Comparison of ENCODE assay signal across 14 cellular contexts in genomic region chr15:93049233-93049632, GRCh38. TPM values are rescaled to one million over a fixed set of nuclear protein-coding genes. Genes with fewer than 3 reads are reported as not detected.
A peak's percentile ranks its signal among the peaks of the same experiment; 100 is the strongest.
DNase-seq lines count a peak whose midpoint lies in the region; ATAC-seq, FAIRE-seq and TF ChIP-seq lines count a peak whose summit lies in the region.
"Had no signal": no experiment of that assay in that cellular context is flagged by ENCODE, and none has a peak within 500 bp of the region (broad histone marks: within the 10 kb centered on the region; RNA-seq: fewer than 3 reads in every experiment).

No MANE protein-coding gene starts in this region.

- FAIRE-seq in keratinocyte (lab: Jason Lieb, UNC): no peak

- no peaks in the 10 kb centered on the region for H3K9me1 ChIP-seq in keratinocyte (ENCODE audit: control insufficient read depth, extremely low read depth, insufficient read depth, low read length)

- no peak overlapping the region for H3K27ac Mint-ChIP-seq in CD14-positive monocyte
- peak overlapping the region; percentile 56 for H3K27ac Mint-ChIP-seq in T-helper 17 cell
- peak overlapping the region; percentile 66 for H3K27ac Mint-ChIP-seq in stimulated activated effector memory CD8-positive, alpha-beta T cell treated with anti-CD3 and anti-CD28 coated beads, Interleukin-12 subunit alpha, Interleukin-12 subunit beta, amount 100 ng/mL, for 72 hours

- H3K4me1 ChIP-seq in keratinocyte (ENCODE audit: control insufficient read depth, extremely low read depth, insufficient read depth, low read length) (peaks cover 6% of the 10 kb centered on the region), HAP-1 (no peaks in the 10 kb centered on the region)
- H3K4me1 ChIP-seq: Peyer's patch had no signal

- TF ChIP-seq CTCF in CD14-positive monocyte (IDR thresholded peaks at IDR 0.05) (no peak), keratinocyte (optimal IDR thresholded peaks at IDR 0.05 in 1 of 3, IDR thresholded peaks at IDR 0.05 in 1 of 3, conservative IDR thresholded peaks at IDR 0.05 in 1 of 3; ENCODE audit: extremely low read depth in 1 of 3, insufficient read depth in 2 of 3, low read length in 3 of 3) (no peak)

- H3K4me3 Mint-ChIP-seq in CD14-positive monocyte (peak overlapping the region; percentile 25 to 80), T-helper 17 cell (no peak overlapping the region)
- H3K4me3 Mint-ChIP-seq in stimulated activated effector memory CD8-positive, alpha-beta T cell treated with anti-CD3 and anti-CD28 coated beads, Interleukin-12 subunit alpha, Interleukin-12 subunit beta, amount 100 ng/mL, for 72 hours: no peak overlapping the region

- no peaks in the 10 kb centered on the region for H3K79me2 ChIP-seq in keratinocyte (ENCODE audit: control insufficient read depth, insufficient read depth, low read length)

- H3K4me2 ChIP-seq in keratinocyte (ENCODE audit: control insufficient read depth, extremely low read depth, insufficient read depth, low read depth, low read length): peak overlapping the region; percentile 3

- H3K9me3 ChIP-seq in T-helper 17 cell (ENCODE audit: control insufficient read depth, low read length, poor library complexity, severe bottlenecking): no peaks in the 10 kb centered on the region
- no peaks in the 10 kb centered on the region for H3K9me3 ChIP-seq in keratinocyte (ENCODE audit: control insufficient read depth, low read depth, low read length)
- no peaks in the 10 kb centered on the region for H3K9me3 ChIP-seq in HAP-1
- H3K9me3 ChIP-seq: Peyer's patch had no signal

- DNase-seq in CD14-positive monocyte (ENCODE audit: low spot score) (no peak), T-helper 17 cell (no peak), keratinocyte (ENCODE audit: low read depth, low spot score) (no peak), left colon (no peak), HAP-1 (ENCODE audit: low spot score in 2 of 2) (no peak)
- no peak for DNase-seq in stimulated activated effector memory CD8-positive, alpha-beta T cell treated with anti-CD3 and anti-CD28 coated beads, Interleukin-12 subunit alpha, Interleukin-12 subunit beta, amount 100 ng/mL, for 72 hours (ENCODE audit: low spot score in 2 of 2)
- no peak for DNase-seq in activated T-cell treated with anti-CD3 and anti-CD28 coated beads, Interleukin-2, amount 50 U/mL, for 1 hour
- DNase-seq: ACHN, DMS153, EL, NCI-H187 treated with DMSO at 0.1 percent for 48 hours, Peyer's patch, SHP77 had no signal

- peaks cover 6 to 11% of the 10 kb centered on the region in 2 donors for H3K36me3 Mint-ChIP-seq in CD14-positive monocyte
- H3K36me3 Mint-ChIP-seq in T-helper 17 cell (ENCODE audit: low read depth): peaks cover 2% of the 10 kb centered on the region
- no peaks in the 10 kb centered on the region for H3K36me3 Mint-ChIP-seq in stimulated activated effector memory CD8-positive, alpha-beta T cell treated with anti-CD3 and anti-CD28 coated beads, Interleukin-12 subunit alpha, Interleukin-12 subunit beta, amount 100 ng/mL, for 72 hours

- no peak overlapping the region for H2AFZ ChIP-seq in keratinocyte (ENCODE audit: control insufficient read depth, low read length)

- H3K27me3 Mint-ChIP-seq in CD14-positive monocyte (ENCODE audit: low read depth in 3 of 3) (peaks cover 4 to 17% (median 14%) of the 10 kb centered on the region in 3 donors), T-helper 17 cell (peaks cover 7% of the 10 kb centered on the region)

- H3K9me3 Mint-ChIP-seq in CD14-positive monocyte: peaks cover 3 to 15% (median 9%) of the 10 kb centered on the region in 7 donors
- H3K9me3 Mint-ChIP-seq in stimulated activated effector memory CD8-positive, alpha-beta T cell treated with anti-CD3 and anti-CD28 coated beads, Interleukin-12 subunit alpha, Interleukin-12 subunit beta, amount 100 ng/mL, for 72 hours: peaks cover 4% of the 10 kb centered on the region

- no peak overlapping the region for H3K9ac ChIP-seq in keratinocyte (ENCODE audit: control insufficient read depth, extremely low read depth, insufficient read depth, low read length)

- H3K36me3 ChIP-seq in keratinocyte (ENCODE audit: control insufficient read depth in 2 of 2, extremely low read depth in 1 of 2, insufficient read depth in 2 of 2, low read length in 2 of 2): no peaks in the 10 kb centered on the region
- peaks cover 32% of the 10 kb centered on the region for H3K36me3 ChIP-seq in HAP-1 (replicated peaks)

- ATAC-seq in T-helper 17 cell: no peak
- no peak for ATAC-seq in stimulated activated effector memory CD8-positive, alpha-beta T cell treated with anti-CD3 and anti-CD28 coated beads, Interleukin-12 subunit alpha, Interleukin-12 subunit beta, amount 100 ng/mL, for 72 hours
- no peak for ATAC-seq in left colon

- in situ Hi-C loops in HAP-1 (cut with MboI; ENCODE audit: low sequenced_read_pairs): loop anchor here (25.0 kb wide), 1 partner anchor 938 kb away; no protein-coding TSS in a partner anchor

- no peak overlapping the region for H3K4me3 ChIP-seq in keratinocyte (ENCODE audit: control insufficient read depth in 2 of 3, extremely low read depth in 1 of 3, insufficient read depth in 2 of 3, low read depth in 1 of 3, low read length in 3 of 3)
- H3K4me3 ChIP-seq in HAP-1: no peak overlapping the region
- H3K4me3 ChIP-seq: Peyer's patch had no signal

- dilution Hi-C loops in keratinocyte (cut with MboI; ENCODE audit: extremely low pct_ligation_motif_present, low sequenced_read_pairs): no loop called here

- H4K20me1 ChIP-seq in keratinocyte (ENCODE audit: control insufficient read depth, extremely low read depth, insufficient read depth, low read length): no peaks in the 10 kb centered on the region

- H3K27me3 ChIP-seq in keratinocyte (ENCODE audit: control insufficient read depth, extremely low read depth, insufficient read depth, low read length) (peaks cover 8% of the 10 kb centered on the region), HAP-1 (ENCODE audit: low read depth) (no peaks in the 10 kb centered on the region)
- H3K27me3 ChIP-seq: Peyer's patch had no signal

- intact Hi-C loops in CD14-positive monocyte (cut with micrococcal nuclease) (no loop called here), left colon (cut with DNase I, micrococcal nuclease) (no loop called here)

- H3K4me1 Mint-ChIP-seq in CD14-positive monocyte (peaks cover 28% of the 10 kb centered on the region), T-helper 17 cell (peaks cover 15% of the 10 kb centered on the region)
- peaks cover 46% of the 10 kb centered on the region for H3K4me1 Mint-ChIP-seq in stimulated activated effector memory CD8-positive, alpha-beta T cell treated with anti-CD3 and anti-CD28 coated beads, Interleukin-12 subunit alpha, Interleukin-12 subunit beta, amount 100 ng/mL, for 72 hours

- H3K27ac ChIP-seq in keratinocyte (ENCODE audit: control insufficient read depth, insufficient read depth, low read length): no peak overlapping the region

RNA-seq across cellular contexts. Expression of gene RGMA, which starts 39.8 kb away (rescaled TPM):
- polyA plus RNA-seq in CD14-positive monocyte: under 1 TPM; 0.07 to 0.08 TPM
- total RNA-seq in T-helper 17 cell: not detected
- polyA plus RNA-seq in keratinocyte: 0.18 to 0.32 TPM (median 0.22 TPM) in 3 replicates
- 0.24 TPM for polyA plus RNA-seq in keratinocyte (2011; ENCODE audit: low read depth)
- 0.17 and 0.30 TPM in 2 replicates for polyA plus RNA-seq in keratinocyte (2011; cell fraction: cytosol; rRNA removed)
- polyA plus RNA-seq in keratinocyte (2011; cell fraction: nucleus; rRNA removed): 0.25 and 0.91 TPM in 2 replicates
- 0.54 and 3.3 TPM in 2 replicates for polyA plus RNA-seq in keratinocyte (2012; ENCODE audit: low replicate concordance)
- polyA minus RNA-seq in keratinocyte: 0.13 to 1.0 TPM (median 0.83 TPM) in 3 replicates
- polyA minus RNA-seq in keratinocyte (2011; cell fraction: cytosol; rRNA and poly(A)+ RNA removed): 0.96 TPM
- 0.63 TPM in 1 of 2 replicates, not detected in the other for polyA minus RNA-seq in keratinocyte (2011; cell fraction: nucleus; rRNA and poly(A)+ RNA removed)
- 10 to 100 TPM in 1 of 2 donors, 1 to 10 TPM in 1; 2.5 to 12.9 TPM for total RNA-seq in left colon
- total RNA-seq: LHCN-M2 had no signal

Comparison
In these comparisons a context has a peak if more than half of its experiments do, and no peak if none do; other contexts are left out.
1. H3K27ac Mint-ChIP-seq: peak in T-helper 17 cell (single experiment) and stimulated activated effector memory CD8-positive, alpha-beta T cell treated with anti-CD3 and anti-CD28 coated beads, Interleukin-12 subunit alpha, Interleukin-12 subunit beta, amount 100 ng/mL, for 72 hours (single experiment); none in CD14-positive monocyte (0 of 7).
2. H3K4me3 Mint-ChIP-seq: peak in CD14-positive monocyte (2 of 2); none in T-helper 17 cell (single experiment) and stimulated activated effector memory CD8-positive, alpha-beta T cell treated with anti-CD3 and anti-CD28 coated beads, Interleukin-12 subunit alpha, Interleukin-12 subunit beta, amount 100 ng/mL, for 72 hours (single experiment).